In the genomic region with DNA sequence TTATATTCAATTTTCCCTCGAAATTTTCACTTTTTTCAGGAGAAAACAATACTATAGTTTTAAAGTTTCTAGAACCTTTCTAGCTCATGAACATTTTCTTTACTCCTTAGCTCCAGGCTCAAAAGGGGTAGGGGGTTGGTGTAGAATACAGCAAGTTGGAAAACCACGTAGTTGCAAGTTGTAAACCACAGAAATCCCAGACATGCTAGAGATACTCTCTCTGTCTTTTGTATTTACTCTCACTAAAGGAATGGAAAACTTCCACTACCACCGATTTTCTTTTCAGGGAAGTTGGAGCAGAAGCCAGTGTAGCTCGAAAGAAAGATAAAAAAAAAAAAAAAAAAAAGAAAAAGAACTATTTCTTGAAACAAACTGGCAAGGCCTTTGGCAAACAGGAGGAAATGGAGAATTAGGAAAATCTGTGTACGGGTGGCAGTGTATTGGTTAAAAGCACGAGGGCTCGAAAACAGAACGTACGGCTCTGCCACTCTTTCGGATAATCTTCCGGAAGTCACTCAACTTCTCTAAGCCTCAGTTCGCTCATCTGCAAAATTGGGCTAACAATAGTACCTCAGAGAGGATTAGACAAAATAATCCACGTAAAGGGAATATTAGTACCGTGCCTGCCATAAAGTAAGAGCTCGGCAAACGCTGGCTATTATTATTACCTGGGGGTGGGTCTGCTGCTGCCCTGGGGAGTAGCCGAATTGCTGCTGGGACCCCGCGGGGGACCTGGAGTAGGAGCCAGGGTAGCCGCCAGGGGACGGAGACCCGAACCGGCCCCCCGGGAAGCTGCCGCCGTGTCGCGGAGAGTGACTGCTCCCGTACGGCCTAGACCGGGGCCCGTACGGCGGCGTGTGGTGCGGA, we compare ENCODE assay signal across 1 cellular context.
TF ChIP-seq lines count a peak whose summit lies in the region.

No MANE protein-coding gene starts in this region.

TF ChIP-seq in IMR-90, 13 proteins besides CTCF, POLR2A, EP300 and RAD21 (continued from another document):
- TF ChIP-seq BHLHE40 (IDR thresholded peaks at IDR 0.05; ENCODE audit: low read depth, low read length): no peak
- TF ChIP-seq RFX5 (IDR thresholded peaks at IDR 0.05; ENCODE audit: low read depth, low read length): no peak
- no peak for TF ChIP-seq SMC3 (IDR thresholded peaks at IDR 0.05; ENCODE audit: low read depth, low read length)
- no peak for TF ChIP-seq CHD1 (IDR thresholded peaks at IDR 0.05; ENCODE audit: low read depth, low read length)
